Comparison of ENCODE assay signal across 8 cellular contexts in the genomic region with DNA sequence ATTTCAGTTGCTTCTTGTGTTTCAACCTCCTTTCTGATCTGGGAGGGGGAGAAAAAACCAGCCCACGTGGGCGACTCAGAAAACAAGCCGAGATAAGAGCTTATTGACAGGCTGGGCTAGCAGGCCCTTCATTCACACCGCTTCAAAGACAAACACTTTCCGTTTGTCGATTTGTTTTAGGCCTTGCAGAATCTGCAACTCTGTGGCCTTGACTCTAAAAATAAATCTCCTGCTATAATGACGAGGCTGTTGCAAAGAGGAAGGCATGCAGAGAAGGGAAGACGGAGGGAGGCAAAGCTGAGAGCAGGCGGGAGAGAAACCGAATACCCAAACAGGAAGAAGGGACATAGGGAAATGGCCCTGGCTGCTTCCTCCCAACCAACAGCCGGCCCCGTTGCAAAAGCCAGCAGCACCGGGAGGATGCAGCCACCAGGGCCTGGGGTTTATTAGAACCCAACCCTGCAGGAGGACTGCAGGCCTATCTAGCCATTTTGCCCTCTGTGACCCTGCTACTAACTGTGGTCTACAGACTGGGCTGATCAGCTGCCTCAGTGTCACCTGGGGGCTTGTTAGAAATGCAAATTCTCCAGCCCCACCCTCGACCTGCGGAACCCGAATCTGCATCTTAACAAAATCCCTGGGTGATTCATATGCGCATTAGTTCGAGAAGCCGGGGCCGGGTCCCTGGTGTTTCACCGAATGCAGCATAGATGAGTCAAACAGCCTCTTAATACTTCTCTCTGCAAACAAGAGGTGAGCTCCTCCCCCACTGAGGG.
DNase-seq lines count a peak whose midpoint lies in the region; ATAC-seq lines count a peak whose summit lies in the region.

No MANE protein-coding gene starts in this region.

- DNase-seq in Daoy (ENCODE audit: low read depth) (peak; percentile 40), OCI-M1 (lab: John Stamatoyannopoulos, UW) (peak; percentile 70), iPS-NIHi11 (ENCODE audit: low spot score) (peak; percentile 57), MG63 (no peak)
- DNase-seq in activated effector memory CD4-positive, alpha-beta T cell treated with Interleukin-2 at 50 U/mL for 16 hours, result peak; percentile 39
- peak; percentile 75 for DNase-seq in stimulated activated CD4-positive, alpha-beta T cell treated with anti-CD3 and anti-CD28 coated beads, Interleukin-1b, Interleukin-23, amount 100 ng/mL, for 48 hours

- H3K4me3 ChIP-seq in MG63, result no peak overlapping the region

- no peak for ATAC-seq in GM18511 (IDR thresholded peaks at IDR 0.05; ENCODE audit: unreplicated experiment)
- ATAC-seq in HG03108 (IDR thresholded peaks at IDR 0.05; ENCODE audit: unreplicated experiment), result no peak

- H3K27me3 ChIP-seq in MG63, result no peaks in the 10 kb centered on the region

- H3K36me3 ChIP-seq in MG63, result no peaks in the 10 kb centered on the region

- no peaks in the 10 kb centered on the region for H3K9me3 ChIP-seq in MG63
